In genomic region chr2:233384017-233384416, GRCh38 we compare ENCODE assay signal across 14 cellular contexts. TPM values are rescaled to one million over a fixed set of nuclear protein-coding genes. Genes with fewer than 3 reads are reported as not detected.
A peak's percentile ranks its signal among the peaks of the same experiment; 100 is the strongest.
DNase-seq lines count a peak whose midpoint lies in the region; ATAC-seq, FAIRE-seq and TF ChIP-seq lines count a peak whose summit lies in the region.
"Had no signal": no experiment of that assay in that cellular context is flagged by ENCODE, and none has a peak within 500 bp of the region (broad histone marks: within the 10 kb centered on the region; RNA-seq: fewer than 3 reads in every experiment).

No MANE protein-coding gene starts in this region.

- 0 out of 2 replicates have a peak, but pooled peaks cover 3% of the 10 kb centered on the region for H3K23me2 ChIP-seq in H1 (ENCODE audit: low read depth, low read length)

- DNase-seq in cardiac muscle cell (ENCODE audit: low read depth in 1 of 2, low spot score in 1 of 2) = no peak
- DNase-seq in right cardiac atrium = no peak
- peak; percentile 35 for DNase-seq in NB4 (ENCODE audit: low read depth)
- no peak for DNase-seq in H1 (ENCODE audit: low read depth in 1 of 2, low spot score in 2 of 2)
- DNase-seq: KG1, NCI-H226, SHP77 treated with DMSO at 0.1 percent for 48 hours, upper lobe of right lung had no signal

- H3K36me3 ChIP-seq in cardiac muscle cell (no peaks in the 10 kb centered on the region), H1 (ENCODE audit: control insufficient read depth in 2 of 4, insufficient read depth in 4 of 4, low read length in 3 of 4) (no peaks in the 10 kb centered on the region), stomach smooth muscle (ENCODE audit: control insufficient read depth in 2 of 2, insufficient read depth in 2 of 2, low read length in 2 of 2) (no peaks in the 10 kb centered on the region)
- H3K36me3 ChIP-seq: upper lobe of right lung had no signal

- no peak overlapping the region for H4K5ac ChIP-seq in H1 (ENCODE audit: insufficient read length, low read depth, low read length)

- H3K4ac ChIP-seq in H1 (replicated peaks; ENCODE audit: insufficient read length, low read depth, low read length) = no peak overlapping the region

- H3K23ac ChIP-seq in H1 (ENCODE audit: insufficient read length) = no peak overlapping the region

- 0 out of 2 replicates have a peak overlapping the region, but pooled peaks have one; percentile 39 for H2BK12ac ChIP-seq in H1 (ENCODE audit: low read depth, low read length)

- no peak overlapping the region for H2BK5ac ChIP-seq in H1 (ENCODE audit: low read depth, low read length)

- 0 out of 2 replicates have a peak overlapping the region, but pooled peaks have one; percentile 54 for H2AK5ac ChIP-seq in H1 (ENCODE audit: low read depth, low read length)

- no peak overlapping the region for H3K9ac ChIP-seq in H1 (replicated peaks in 1 of 4; ENCODE audit: extremely low read depth in 1 of 4, low read depth in 3 of 4, low read length in 3 of 4)
- H3K9ac ChIP-seq in stomach smooth muscle (ENCODE audit: low read length in 2 of 2) = no peak overlapping the region
- H3K9ac ChIP-seq: parathyroid adenoma had no signal

- H2AFZ ChIP-seq in H1 (ENCODE audit: low read length) = no peak overlapping the region
- H2AFZ ChIP-seq: parathyroid adenoma had no signal

- no peak overlapping the region for H3K4me3 ChIP-seq in cardiac muscle cell
- no peak overlapping the region for H3K4me3 ChIP-seq in right cardiac atrium (ENCODE audit: low read length)
- no peak overlapping the region for H3K4me3 ChIP-seq in NB4 (ENCODE audit: low read depth, low read length)
- H3K4me3 ChIP-seq in H1 (ENCODE audit: extremely low read depth in 1 of 4, insufficient read depth in 2 of 4, low read depth in 3 of 4, low read length in 4 of 4) = no peak overlapping the region
- no peak overlapping the region for H3K4me3 ChIP-seq in stomach smooth muscle (ENCODE audit: low read length in 2 of 2)
- H3K4me3 ChIP-seq: upper lobe of right lung had no signal

- H3K27ac ChIP-seq in cardiac muscle cell = peak overlapping the region; percentile 88
- H3K27ac ChIP-seq in right cardiac atrium (ENCODE audit: low read length) = no peak overlapping the region
- no peak overlapping the region for H3K27ac ChIP-seq in H1 (ENCODE audit: low read depth, low read length)
- H3K27ac ChIP-seq in stomach smooth muscle (ENCODE audit: low read length) = peak overlapping the region; percentile 99
- H3K27ac ChIP-seq: parathyroid adenoma, upper lobe of right lung had no signal

- no peaks in the 10 kb centered on the region for H3K27me3 ChIP-seq in cardiac muscle cell
- no peaks in the 10 kb centered on the region for H3K27me3 ChIP-seq in right cardiac atrium (ENCODE audit: control insufficient read depth, insufficient read depth)
- no peaks in the 10 kb centered on the region for H3K27me3 ChIP-seq in H1 (replicated peaks in 1 of 4; ENCODE audit: control insufficient read depth in 3 of 4, extremely low read depth in 1 of 4, insufficient read depth in 3 of 4, low read length in 3 of 4)
- no peaks in the 10 kb centered on the region for H3K27me3 ChIP-seq in stomach smooth muscle (ENCODE audit: control insufficient read depth in 1 of 2, insufficient read depth in 2 of 2, low read length in 2 of 2)
- H3K27me3 ChIP-seq: upper lobe of right lung had no signal

- no peak for FAIRE-seq in H1 (lab: Jason Lieb, UNC)
- FAIRE-seq: islet of Langerhans had no signal

- CTCF ChIA-PET in H1 (lab: Charles Lee; ENCODE audit: partially characterized antibody) = interaction anchor here (0.7 to 2.0 kb wide), 8 partner anchors 12 to 59 kb away, joined by 3 to 14 read pairs (median 3); no protein-coding TSS in a partner anchor

- 0 out of 4 replicates have a peak, but pooled peaks of 1 of the 2 experiments have one; percentile 10 for TF ChIP-seq RAD21 in H1 (IDR thresholded peaks at IDR 0.05 in 1 of 2, conservative IDR thresholded peaks at IDR 0.05 in 1 of 2; ENCODE audit: low read depth in 2 of 2, low read length in 2 of 2)

- H3K9me3 ChIP-seq in cardiac muscle cell (ENCODE audit: low read depth) = no peaks in the 10 kb centered on the region
- no peaks in the 10 kb centered on the region for H3K9me3 ChIP-seq in right cardiac atrium (ENCODE audit: control insufficient read depth, low read length)
- no peaks in the 10 kb centered on the region for H3K9me3 ChIP-seq in H1 (ENCODE audit: insufficient read depth in 2 of 2, low read depth in 1 of 2, low read length in 1 of 2)
- no peaks in the 10 kb centered on the region for H3K9me3 ChIP-seq in stomach smooth muscle (ENCODE audit: control insufficient read depth in 2 of 2, low read length in 2 of 2)
- H3K9me3 ChIP-seq: upper lobe of right lung had no signal

- H3K4me1 ChIP-seq in cardiac muscle cell (ENCODE audit: low read depth) = peaks cover 54% of the 10 kb centered on the region
- peaks cover 24% of the 10 kb centered on the region for H3K4me1 ChIP-seq in right cardiac atrium (ENCODE audit: control insufficient read depth, insufficient read depth, low read length)
- H3K4me1 ChIP-seq in H1 (replicated peaks in 1 of 4; ENCODE audit: control insufficient read depth in 3 of 4, insufficient read depth in 4 of 4, low read length in 3 of 4) = peaks cover under 1 to 12% (median 5%) of the 10 kb centered on the region in 4 experiments; a peak in 5 of 7 replicates
- H3K4me1 ChIP-seq in stomach smooth muscle (ENCODE audit: control insufficient read depth, insufficient read depth, low read length) = peaks cover 44% of the 10 kb centered on the region

- TF ChIP-seq POLR2A in NB4 (IDR thresholded peaks at IDR 0.05; ENCODE audit: extremely low read depth, insufficient read length) = no peak
- no peak for TF ChIP-seq POLR2A in H1 (IDR thresholded peaks at IDR 0.05; ENCODE audit: control extremely low read depth in 1 of 2, low read depth in 2 of 2, low read length in 2 of 2)
- TF ChIP-seq POLR2A in GM18505 (IDR thresholded peaks at IDR 0.05; ENCODE audit: borderline replicate concordance, extremely low read depth, insufficient read depth, insufficient read length) = no peak

- no peak overlapping the region for H3K18ac ChIP-seq in H1 (ENCODE audit: extremely low read depth, low read length)

- POLR2A ChIA-PET in H1 (lab: Charles Lee; ENCODE audit: partially characterized antibody) = no interaction called here

- no peak overlapping the region for H2BK20ac ChIP-seq in H1 (ENCODE audit: low read length)

- H3K79me1 ChIP-seq in H1 (ENCODE audit: low read depth, low read length) = peaks cover 14% of the 10 kb centered on the region

- H4K20me1 ChIP-seq in H1 (replicated peaks in 1 of 2; ENCODE audit: control insufficient read depth in 1 of 2, insufficient read depth in 2 of 2, low read length in 2 of 2) = peaks cover 5 to 9% of the 10 kb centered on the region in 2 experiments

- no peak overlapping the region for H3K4me2 ChIP-seq in H1 (ENCODE audit: insufficient read depth in 1 of 2, low read depth in 2 of 2, low read length in 2 of 2)

- H3K79me2 ChIP-seq in H1 (ENCODE audit: control insufficient read depth in 1 of 2, insufficient read depth in 2 of 2, low read length in 2 of 2) = peaks cover 0 to 16% of the 10 kb centered on the region in 2 experiments; a peak in 2 of 4 replicates

- H3K14ac ChIP-seq in H1 (ENCODE audit: insufficient read length) = no peak overlapping the region

- TF ChIP-seq EP300 in H1 (IDR thresholded peaks at IDR 0.05; ENCODE audit: borderline replicate concordance in 1 of 2, low read depth in 2 of 2, low read length in 2 of 2) = no peak

- no peak overlapping the region for H4K8ac ChIP-seq in H1 (ENCODE audit: extremely low read depth, insufficient read depth, low read length)

- H2BK15ac ChIP-seq in H1 (ENCODE audit: low read length) = no peak overlapping the region

- TF ChIP-seq CTCF in cardiac muscle cell (IDR thresholded peaks at IDR 0.05; ENCODE audit: low read depth, low read length) (no peak), NB4 (IDR thresholded peaks at IDR 0.05; ENCODE audit: low read depth, low read length) (peak; percentile 16), H1 (IDR thresholded peaks at IDR 0.05; ENCODE audit: control extremely low read depth in 1 of 3, insufficient read depth in 1 of 3, low read depth in 1 of 3, low read length in 3 of 3) (peak in 2 of 3 experiments; percentile 13 to 15; a peak in 2 of 4 replicates)

- no peak overlapping the region for H3K56ac ChIP-seq in H1 (replicated peaks; ENCODE audit: insufficient read length, low read depth, low read length)

- no peak overlapping the region for H2BK120ac ChIP-seq in H1 (replicated peaks; ENCODE audit: low read depth, low read length)

- intact Hi-C loops in right cardiac atrium (cut with DNase I) = no loop called here

- H4K91ac ChIP-seq in H1 (replicated peaks; ENCODE audit: insufficient read length, low read length) = no peak overlapping the region

- ATAC-seq in right cardiac atrium = no peak
- no peak for ATAC-seq in GM18505 (IDR thresholded peaks at IDR 0.05; ENCODE audit: unreplicated experiment)
- ATAC-seq in GM19395 (IDR thresholded peaks at IDR 0.05; ENCODE audit: unreplicated experiment) = no peak
- ATAC-seq in GM21576 (IDR thresholded peaks at IDR 0.05; ENCODE audit: unreplicated experiment) = no peak

- WGBS in right cardiac atrium = 86% methylated on average over 10 of the region's 10 CpGs
- 91% methylated on average over 10 of the region's 10 CpGs; no CpG with 5 or more reads in 1 of the 2 experiments for WGBS in H1 (ENCODE audit: extremely low coverage in 1 of 2, insufficient coverage in 1 of 2, insufficient read length in 1 of 2, insufficient replicate concordance in 2 of 2, low coverage in 1 of 2, low lambda C conversion rate in 2 of 2, missing lambda C conversion rate in 1 of 2), 2 experiments

TF ChIP-seq in H1, 55 proteins besides CTCF, POLR2A, EP300 and RAD21 (continues in another document):
- no peak for TF ChIP-seq CHD1 (IDR thresholded peaks at IDR 0.05; ENCODE audit: low read depth, low read length)
- TF ChIP-seq TCF12 (IDR thresholded peaks at IDR 0.05; ENCODE audit: low read depth, low read length) = no peak
- TF ChIP-seq TBP (IDR thresholded peaks at IDR 0.05; ENCODE audit: low read depth, low read length) = no peak
- TF ChIP-seq PHF8 (conservative IDR thresholded peaks at IDR 0.05; ENCODE audit: low read depth, low read length) = no peak
- no peak for TF ChIP-seq HDAC6 (IDR thresholded peaks at IDR 0.05; ENCODE audit: low read depth, low read length)
- TF ChIP-seq CREB1 (IDR thresholded peaks at IDR 0.05) = no peak

RNA-seq across cellular contexts. Expression of gene DGKD, which starts 29.7 kb away (rescaled TPM):
- total RNA-seq in cardiac muscle cell (21.3 and 40.0 TPM in 2 replicates), right cardiac atrium (10 to 100 TPM; 27.6 to 44.9 (median 38.6) TPM)
- polyA plus RNA-seq in cardiac muscle cell (21.0 and 44.5 TPM in 2 replicates), right cardiac atrium (17.9 TPM), H1 (2011; rRNA removed) (7.7 and 16.6 TPM in 2 replicates)
- 30.9 and 31.3 TPM in 2 replicates for total RNA-seq in H1 (2021; fragmentation: NEBNext Ultra II Directional; extraction: Animal tissue kit (Norgen Biotek cat#: 25700))
- 13.0 TPM for polyA plus RNA-seq in H1 (2011; cell fraction: cytosol; rRNA removed)
- 71.8 TPM for polyA plus RNA-seq in H1 (2011; cell fraction: nucleus; rRNA removed)
- 11.2 to 22.9 TPM (median 14.6 TPM) in 4 replicates for polyA plus RNA-seq in H1 (2012, experiment 1 of 2)
- 9.4 TPM for polyA plus RNA-seq in H1 (2012, experiment 2 of 2)
- 8.8 TPM for polyA plus RNA-seq in H1 (2013, experiment 1 of 2)
- polyA plus RNA-seq in H1 (2013, experiment 2 of 2) = 8.9 TPM
- polyA minus RNA-seq in H1 (2011; rRNA and poly(A)+ RNA removed) = 33.2 and 44.4 TPM in 2 replicates
- polyA minus RNA-seq in H1 (2011; cell fraction: cytosol; rRNA and poly(A)+ RNA removed) = 13.4 TPM
- 21.6 TPM for polyA minus RNA-seq in H1 (2011; cell fraction: nucleus; rRNA and poly(A)+ RNA removed)

Comparison
In these comparisons a context has a peak if more than half of its experiments do, and no peak if none do; other contexts are left out.
1. H3K27ac ChIP-seq: peak in cardiac muscle cell (single experiment) and stomach smooth muscle (single experiment); none in right cardiac atrium (single experiment) and H1 (single experiment).